In the genomic region with DNA sequence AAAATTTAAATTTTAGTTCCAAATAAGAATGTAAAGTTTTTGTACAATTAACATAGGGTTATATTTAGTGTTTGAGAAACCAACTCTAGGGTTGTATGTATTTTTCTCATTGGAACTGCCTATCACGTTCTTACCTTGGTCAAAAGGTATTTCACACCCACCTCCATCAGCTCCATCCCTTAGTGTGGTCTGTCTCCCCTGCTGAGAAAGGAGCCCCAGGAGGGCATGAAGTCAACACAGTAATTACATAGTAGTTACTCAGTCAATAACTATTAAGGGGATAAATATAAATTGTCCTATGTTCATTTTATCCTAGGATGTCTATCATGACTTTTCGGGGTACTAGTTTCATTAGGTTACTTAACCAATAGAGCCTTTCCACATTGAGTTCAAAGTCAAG, we compare ENCODE assay signal across 25 cellular contexts.
DNase-seq lines count a peak whose midpoint lies in the region; ATAC-seq lines count a peak whose summit lies in the region.
"Had no signal": no experiment of that assay in that cellular context is flagged by ENCODE, and none has a peak within 500 bp of the region (broad histone marks: within the 10 kb centered on the region; RNA-seq: fewer than 3 reads in every experiment).

No MANE protein-coding gene starts in this region.

- no peak overlapping the region for H3K4me3 Mint-ChIP-seq in activated naive CD8-positive, alpha-beta T cell treated with anti-CD3 and anti-CD28 coated beads, Interleukin-2, amount 50 U/mL, for 24 hours
- H3K4me3 Mint-ChIP-seq: CD4-positive, alpha-beta memory T cell; HFFc6 had no signal

- peaks cover 2% of the 10 kb centered on the region for H3K4me1 Mint-ChIP-seq in activated naive CD8-positive, alpha-beta T cell treated with anti-CD3 and anti-CD28 coated beads, Interleukin-2, amount 50 U/mL, for 24 hours
- H3K4me1 Mint-ChIP-seq: CD4-positive, alpha-beta memory T cell had no signal

- H3K27ac Mint-ChIP-seq in activated naive CD8-positive, alpha-beta T cell treated with anti-CD3 and anti-CD28 coated beads, Interleukin-2, amount 50 U/mL, for 24 hours = no peak overlapping the region
- H3K27ac Mint-ChIP-seq: CD4-positive, alpha-beta memory T cell; HFFc6 had no signal

- no peaks in the 10 kb centered on the region for H3K27me3 Mint-ChIP-seq in activated naive CD8-positive, alpha-beta T cell treated with anti-CD3 and anti-CD28 coated beads, Interleukin-2, amount 50 U/mL, for 24 hours
- H3K27me3 Mint-ChIP-seq: CD4-positive, alpha-beta memory T cell had no signal

- no peaks in the 10 kb centered on the region for H3K9me3 ChIP-seq in muscle layer of duodenum (ENCODE audit: control insufficient read depth in 1 of 2, low read length in 2 of 2)
- H3K9me3 ChIP-seq: BLaER1 treated with 17β-estradiol and CSF1 and Interleukin-3, amounts not matched to agents 10 nM and 100 nM; Caco-2; SK-N-SH had no signal

- DNase-seq in NCI-H69 (lab: John Stamatoyannopoulos, UW) (peak; percentile 40), NCI-H128 (lab: John Stamatoyannopoulos, UW; ENCODE audit: unreplicated experiment) (no peak), HK-2 (ENCODE audit: unreplicated experiment) (no peak), NCI-H774 (lab: John Stamatoyannopoulos, UW) (no peak)
- no peak for DNase-seq in activated naive CD8-positive, alpha-beta T cell treated with anti-CD3 and anti-CD28 coated beads, Interleukin-2, amount 50 U/mL, for 24 hours
- DNase-seq: Caco-2; CD4-positive, alpha-beta memory T cell; DMS 273 treated with DMSO at 0.1 percent for 48 hours; DMS79 treated with DMSO at 0.1 percent for 48 hours; H7; HFFc6; KBM-7; NCI-H1105; NCI-H187 treated with DMSO at 0.1 percent for 48 hours; NCI-H2107; NCI-H2227 treated with DMSO at 0.1 percent for 48 hours; NCI-H510A; NCI-H748 treated with DMSO at 0.1 percent for 48 hours; SIG-M5; SK-N-SH had no signal

- peaks cover 4 to 6% of the 10 kb centered on the region in 2 donors for H3K4me1 ChIP-seq in muscle layer of duodenum (ENCODE audit: control insufficient read depth in 1 of 2, insufficient read depth in 2 of 2, low read length in 2 of 2)
- H3K4me1 ChIP-seq: Caco-2 had no signal

- H3K36me3 Mint-ChIP-seq in activated naive CD8-positive, alpha-beta T cell treated with anti-CD3 and anti-CD28 coated beads, Interleukin-2, amount 50 U/mL, for 24 hours (ENCODE audit: low read depth) = no peaks in the 10 kb centered on the region
- H3K36me3 Mint-ChIP-seq: CD4-positive, alpha-beta memory T cell had no signal

- no peak for ATAC-seq in activated naive CD8-positive, alpha-beta T cell treated with anti-CD3 and anti-CD28 coated beads, Interleukin-2, amount 50 U/mL, for 24 hours
- ATAC-seq: HepG2, Panc1 had no signal

- H3K9me3 Mint-ChIP-seq in activated naive CD8-positive, alpha-beta T cell treated with anti-CD3 and anti-CD28 coated beads, Interleukin-2, amount 50 U/mL, for 24 hours = peaks cover 5% of the 10 kb centered on the region
- H3K9me3 Mint-ChIP-seq: HFFc6 had no signal

- H3K4me3 ChIP-seq in muscle layer of duodenum (ENCODE audit: low read depth in 1 of 2, low read length in 2 of 2) = no peak overlapping the region
- H3K4me3 ChIP-seq: BLaER1 treated with 17β-estradiol and CSF1 and Interleukin-3, amounts not matched to agents 10 nM and 100 nM had no signal

- no peaks in the 10 kb centered on the region for H3K36me3 ChIP-seq in muscle layer of duodenum (ENCODE audit: control insufficient read depth in 1 of 2, insufficient read depth in 2 of 2, low read length in 2 of 2)
- H3K36me3 ChIP-seq: BLaER1 treated with 17β-estradiol and CSF1 and Interleukin-3, amounts not matched to agents 10 nM and 100 nM had no signal

- H3K27ac ChIP-seq in cingulate gyrus (ENCODE audit: low read depth, low read length) = peak overlapping the region; percentile 94
- H3K27ac ChIP-seq in muscle layer of duodenum (ENCODE audit: low read length) = peak overlapping the region; percentile 14
- H3K27ac ChIP-seq: BLaER1 treated with 17β-estradiol and CSF1 and Interleukin-3, amounts not matched to agents 10 nM and 100 nM had no signal

- no peaks in the 10 kb centered on the region for H3K27me3 ChIP-seq in muscle layer of duodenum (ENCODE audit: low read depth, low read length)
- H3K27me3 ChIP-seq: BLaER1 treated with 17β-estradiol and CSF1 and Interleukin-3, amounts not matched to agents 10 nM and 100 nM had no signal
